8 cellular contexts compared by ENCODE assay signal in the genomic region with DNA sequence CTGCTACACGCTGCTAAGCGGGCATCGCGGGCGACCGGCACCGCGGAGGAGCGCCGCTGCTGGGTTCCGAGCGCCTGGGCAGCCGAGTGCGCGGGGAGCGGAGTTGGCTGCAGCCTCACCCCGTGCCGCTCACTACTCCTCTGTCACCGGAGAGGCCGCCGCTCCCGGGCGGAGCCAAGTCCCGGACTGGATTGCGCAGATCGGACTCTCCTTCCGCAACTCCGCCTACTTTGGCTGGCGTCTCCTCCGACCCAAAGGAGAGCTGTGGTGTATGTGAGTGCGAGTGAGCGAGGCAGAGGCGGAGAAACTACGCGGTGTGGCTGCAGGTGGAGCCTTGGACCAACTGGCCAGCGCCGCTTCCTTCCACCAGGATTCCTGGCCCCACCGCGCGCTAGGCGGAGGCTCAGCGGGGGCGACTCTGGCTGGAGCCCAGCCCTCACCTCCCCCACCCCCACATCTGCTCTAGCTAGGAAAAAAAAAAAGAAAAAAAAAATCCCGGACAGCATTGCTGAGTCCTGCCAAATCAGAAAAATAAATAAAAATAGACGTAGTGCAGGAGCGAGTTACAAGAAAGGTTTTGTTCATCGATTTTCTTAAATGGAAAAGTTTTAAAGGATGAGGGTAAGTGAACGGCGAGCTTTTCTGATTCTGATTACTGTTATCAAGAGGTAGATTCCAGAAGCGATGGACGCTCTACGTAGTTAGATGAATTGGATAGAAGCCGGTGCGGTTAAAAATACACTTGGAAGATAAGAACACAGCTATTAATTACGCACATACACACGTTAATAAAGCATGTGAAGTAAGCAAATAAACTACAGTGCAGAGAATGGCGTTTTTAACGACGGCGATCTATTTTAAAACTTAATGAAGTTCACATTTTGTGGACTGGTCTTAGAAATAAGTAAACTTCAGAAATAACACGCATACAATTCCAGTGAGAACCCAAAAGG. TPM values are rescaled to one million over a fixed set of nuclear protein-coding genes. Genes with fewer than 3 reads are reported as not detected.
DNase-seq lines count a peak whose midpoint lies in the region; ATAC-seq, FAIRE-seq and TF ChIP-seq lines count a peak whose summit lies in the region.

A gene with protein sequence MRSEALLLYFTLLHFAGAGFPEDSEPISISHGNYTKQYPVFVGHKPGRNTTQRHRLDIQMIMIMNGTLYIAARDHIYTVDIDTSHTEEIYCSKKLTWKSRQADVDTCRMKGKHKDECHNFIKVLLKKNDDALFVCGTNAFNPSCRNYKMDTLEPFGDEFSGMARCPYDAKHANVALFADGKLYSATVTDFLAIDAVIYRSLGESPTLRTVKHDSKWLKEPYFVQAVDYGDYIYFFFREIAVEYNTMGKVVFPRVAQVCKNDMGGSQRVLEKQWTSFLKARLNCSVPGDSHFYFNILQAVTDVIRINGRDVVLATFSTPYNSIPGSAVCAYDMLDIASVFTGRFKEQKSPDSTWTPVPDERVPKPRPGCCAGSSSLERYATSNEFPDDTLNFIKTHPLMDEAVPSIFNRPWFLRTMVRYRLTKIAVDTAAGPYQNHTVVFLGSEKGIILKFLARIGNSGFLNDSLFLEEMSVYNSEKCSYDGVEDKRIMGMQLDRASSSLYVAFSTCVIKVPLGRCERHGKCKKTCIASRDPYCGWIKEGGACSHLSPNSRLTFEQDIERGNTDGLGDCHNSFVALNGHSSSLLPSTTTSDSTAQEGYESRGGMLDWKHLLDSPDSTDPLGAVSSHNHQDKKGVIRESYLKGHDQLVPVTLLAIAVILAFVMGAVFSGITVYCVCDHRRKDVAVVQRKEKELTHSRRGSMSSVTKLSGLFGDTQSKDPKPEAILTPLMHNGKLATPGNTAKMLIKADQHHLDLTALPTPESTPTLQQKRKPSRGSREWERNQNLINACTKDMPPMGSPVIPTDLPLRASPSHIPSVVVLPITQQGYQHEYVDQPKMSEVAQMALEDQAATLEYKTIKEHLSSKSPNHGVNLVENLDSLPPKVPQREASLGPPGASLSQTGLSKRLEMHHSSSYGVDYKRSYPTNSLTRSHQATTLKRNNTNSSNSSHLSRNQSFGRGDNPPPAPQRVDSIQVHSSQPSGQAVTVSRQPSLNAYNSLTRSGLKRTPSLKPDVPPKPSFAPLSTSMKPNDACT (minus strand): TSS at position 142 of the 953 bp plus-strand sequence. CDS start 69,879 bp downstream, outside the sequence.

- TF ChIP-seq CTCF in LNCaP clone FGC (IDR thresholded peaks at IDR 0.05; ENCODE audit: control insufficient read depth, extremely low read depth, insufficient read depth) (peak; percentile 20; the same call in 1 of the 2 replicates), breast epithelium (IDR thresholded peaks at IDR 0.05) (peak in 1 of 3 donors; percentile 26)

- no peaks in the 10 kb centered on the region for H3K9me3 ChIP-seq in breast epithelium
- no peaks in the 10 kb centered on the region for H3K9me3 ChIP-seq in iPS-18c (ENCODE audit: control insufficient read depth, insufficient read depth, low read length)

- H3K4me3 ChIP-seq in LNCaP clone FGC (ENCODE audit: low read depth, low read length) = peak within 1 kb of the TSS; percentile 72
- peak within 1 kb of the TSS; percentile 68 to 83 (median 73) for H3K4me3 ChIP-seq in breast epithelium
- H3K4me3 ChIP-seq in iPS-18c (ENCODE audit: insufficient read depth, low read depth, low read length) = peak within 1 kb of the TSS; percentile 92

- ATAC-seq in sciatic nerve = peak; percentile 89

- intact Hi-C loops in breast epithelium (cut with DNase I; ENCODE audit: low total_unique reads) (no loop called here), sciatic nerve (cut with DNase I) (no loop called here)

- TF ChIP-seq POLR2A in GM10847 (IDR thresholded peaks at IDR 0.05; ENCODE audit: extremely low read depth, insufficient read length) (peak; percentile 43), H54 (IDR thresholded peaks at IDR 0.05; ENCODE audit: low read depth, low read length) (no peak), breast epithelium (IDR thresholded peaks at IDR 0.05) (no peak)

- DNase-seq in H54 (ENCODE audit: insufficient read length, low spot score) (peak; percentile 67), LNCaP clone FGC (ENCODE audit: low read depth) (peak; percentile 84), SK-MEL-5 (ENCODE audit: low read depth, low spot score) (peak; percentile 96), breast epithelium (ENCODE audit: low spot score in 2 of 2) (peak; percentile 85 to 87), sciatic nerve (ENCODE audit: low spot score) (peak; percentile 92), OCI-M1 (lab: John Stamatoyannopoulos, UW) (no peak)

- no peaks in the 10 kb centered on the region for H3K4me1 ChIP-seq in breast epithelium

- H3K36me3 ChIP-seq in breast epithelium = no peaks in the 10 kb centered on the region

- no peak for FAIRE-seq in H54 (lab: Jason Lieb, UNC)

- in situ Hi-C loops in SK-MEL-5 (cut with HindIII; ENCODE audit: low pct_unique_long_range_greater_than_20kb, low sequenced_read_pairs) = no loop called here

- no peaks in the 10 kb centered on the region for H3K27me3 ChIP-seq in breast epithelium

- H3K27ac ChIP-seq in breast epithelium = peak within 1 kb of the TSS; percentile 80 to 86

RNA-seq across cellular contexts. Expression of the gene that starts here (rescaled TPM):
- 37.6 and 39.0 TPM in 2 replicates for total RNA-seq in SK-MEL-5 (2014; rRNA removed; shearing (Covaris generic))
- 46.6 and 52.1 TPM in 2 replicates for polyA plus RNA-seq in SK-MEL-5 (2015; cell fraction: cytosol; rRNA removed)
- 134 and 177 TPM in 2 replicates for polyA plus RNA-seq in SK-MEL-5 (2015; cell fraction: nucleus; rRNA removed)
- 10 to 100 TPM; 33.9 to 40.3 (median 35.6) TPM for total RNA-seq in breast epithelium
- total RNA-seq in sciatic nerve = 35.4 TPM
